In genomic region chrX:71181558-71181909, GRCh38 we compare ENCODE assay signal across 8 cellular contexts. TPM values are rescaled to one million over a fixed set of nuclear protein-coding genes. Genes with fewer than 3 reads are reported as not detected.
DNase-seq lines count a peak whose midpoint lies in the region; ATAC-seq, FAIRE-seq and TF ChIP-seq lines count a peak whose summit lies in the region.

No MANE protein-coding gene starts in this region.

- peak overlapping the region; percentile 92 for H3K27ac ChIP-seq in SK-N-MC

- H3K9ac ChIP-seq in SK-N-MC (ENCODE audit: insufficient read length) = peak overlapping the region; percentile 75

- H3K4me3 ChIP-seq in SK-N-MC = peak overlapping the region; percentile 60
- peak overlapping the region; percentile 31 for H3K4me3 ChIP-seq in astrocyte of the cerebellum (ENCODE audit: low read depth, low read length)

- TF ChIP-seq CTCF in astrocyte of the cerebellum (IDR thresholded peaks at IDR 0.05; ENCODE audit: low read depth, low read length, missing control alignments) = no peak

- H3K36me3 ChIP-seq in SK-N-MC (ENCODE audit: insufficient read depth, low read length) = no peaks in the 10 kb centered on the region

- peak; percentile 48 for ATAC-seq in GM18907 (IDR thresholded peaks at IDR 0.05; ENCODE audit: unreplicated experiment)
- peak; percentile 39 for ATAC-seq in HG02884 (IDR thresholded peaks at IDR 0.05; ENCODE audit: unreplicated experiment)
- peak; percentile 12 for ATAC-seq in left lobe of liver

- no peak for FAIRE-seq in frontal cortex (lab: Jason Lieb, UNC)

- H3K9me3 ChIP-seq in SK-N-MC (ENCODE audit: low read depth, low read length) = no peaks in the 10 kb centered on the region

- DNase-seq in SK-N-MC (ENCODE audit: low read depth, low spot score) = no peak
- DNase-seq in astrocyte of the cerebellum (ENCODE audit: low read depth) = no peak
- DNase-seq in left lobe of liver (ENCODE audit: low spot score) = no peak
- DNase-seq in stimulated activated CD8-positive, alpha-beta memory T cell treated with anti-CD3 and anti-CD28 coated beads, Interleukin-12 subunit alpha, Interleukin-12 subunit beta, amount 100 ng/mL, for 4 hours (ENCODE audit: low read depth) = peak; percentile 21
- no peak for DNase-seq in frontal cortex (ENCODE audit: low spot score in 2 of 2)
- DNase-seq in SW480 (ENCODE audit: low spot score) = no peak

- in situ Hi-C loops in astrocyte of the cerebellum (cut with HindIII; ENCODE audit: low sequenced_read_pairs) = no loop called here

RNA-seq across cellular contexts. Expression of gene NLGN3, which starts 36.9 kb away (rescaled TPM):
- 0.20 TPM for total RNA-seq in left lobe of liver
- total RNA-seq in frontal cortex = 15.1 TPM

RNA-seq across cellular contexts. Expression of gene GJB1, which starts 41.5 kb away (rescaled TPM):
- 255 TPM for total RNA-seq in left lobe of liver
- not detected for total RNA-seq in frontal cortex

Comparison
In these comparisons a context has a peak if more than half of its experiments do, and no peak if none do; other contexts are left out.
1. RNA of gene NLGN3, which starts 36.9 kb away (total RNA-seq): 15.1 TPM in frontal cortex (single experiment); 0.20 TPM in left lobe of liver (single experiment); every median in the first group is over 10 times any median in the second.
2. RNA of gene GJB1, which starts 41.5 kb away (total RNA-seq): 255 TPM in left lobe of liver (single experiment); not detected in frontal cortex (single experiment); every median in the first group is over 100 times any median in the second.
3. Peak in every context shown above with its lines, with median percentiles within 50 percentile points of each other: ATAC-seq.